18 cellular contexts compared by ENCODE assay signal in genomic region chr15:69980311-69981059, GRCh38.
DNase-seq lines count a peak whose midpoint lies in the region; ATAC-seq and TF ChIP-seq lines count a peak whose summit lies in the region.
"Had no signal": no experiment of that assay in that cellular context is flagged by ENCODE, and none has a peak within 500 bp of the region (broad histone marks: within the 10 kb centered on the region; RNA-seq: fewer than 3 reads in every experiment).

No MANE protein-coding gene starts in this region.

- H3K4me1 ChIP-seq in BLaER1 treated with 17β-estradiol and CSF1 and Interleukin-3, amounts not matched to agents 10 nM and 100 nM = peaks cover 12 to 42% (median 31%) of the 10 kb centered on the region in 10 experiments
- H3K4me1 ChIP-seq in Peyer's patch (peaks cover 0 to 9% (median 0%) of the 10 kb centered on the region in 4 donors), right cardiac atrium (ENCODE audit: control insufficient read depth, insufficient read depth, low read length) (no peaks in the 10 kb centered on the region)
- H3K4me1 ChIP-seq in CD4-positive, alpha-beta memory T cell (ENCODE audit: insufficient read depth, low read length) = no peaks in the 10 kb centered on the region
- H3K4me1 ChIP-seq: uterus had no signal

- no peaks in the 10 kb centered on the region for H3K9me3 ChIP-seq in BLaER1 treated with 17β-estradiol and CSF1 and Interleukin-3, amounts not matched to agents 10 nM and 100 nM (replicated peaks in 1 of 11)
- H3K9me3 ChIP-seq in Peyer's patch (no peaks in the 10 kb centered on the region), right cardiac atrium (ENCODE audit: control insufficient read depth, low read length) (no peaks in the 10 kb centered on the region)
- no peaks in the 10 kb centered on the region for H3K9me3 ChIP-seq in CD4-positive, alpha-beta memory T cell (ENCODE audit: control insufficient read depth in 1 of 2, low read length in 2 of 2)
- H3K9me3 ChIP-seq: neutrophil, uterus had no signal

- H3K4me3 Mint-ChIP-seq in CD4-positive, alpha-beta memory T cell = no peak overlapping the region

- H3K27ac Mint-ChIP-seq in CD4-positive, alpha-beta memory T cell = no peak overlapping the region

- CTCF ChIA-PET in CD4-positive, alpha-beta memory T cell (lab: Charles Lee; ENCODE audit: partially characterized antibody) = no interaction called here

- intact Hi-C loops in CD4-positive, alpha-beta memory T cell (cut with micrococcal nuclease) = no loop called here
- intact Hi-C loops in right cardiac atrium (cut with DNase I) = no loop called here

- H3K36me3 Mint-ChIP-seq in CD4-positive, alpha-beta memory T cell = no peaks in the 10 kb centered on the region

- H3K36me3 ChIP-seq in BLaER1 treated with 17β-estradiol and CSF1 and Interleukin-3, amounts not matched to agents 10 nM and 100 nM = no peaks in the 10 kb centered on the region
- H3K36me3 ChIP-seq in Peyer's patch = no peaks in the 10 kb centered on the region
- H3K36me3 ChIP-seq in CD4-positive, alpha-beta memory T cell (ENCODE audit: insufficient read depth, low read length) = no peaks in the 10 kb centered on the region
- H3K36me3 ChIP-seq: neutrophil, uterus had no signal

- no peak overlapping the region for H3K4me3 ChIP-seq in BLaER1 treated with 17β-estradiol and CSF1 and Interleukin-3, amounts not matched to agents 10 nM and 100 nM
- no peak overlapping the region for H3K4me3 ChIP-seq in Peyer's patch
- no peak overlapping the region for H3K4me3 ChIP-seq in CD4-positive, alpha-beta memory T cell (ENCODE audit: low read length in 2 of 2)
- H3K4me3 ChIP-seq in right cardiac atrium (ENCODE audit: low read length) = no peak overlapping the region
- H3K4me3 ChIP-seq: uterus had no signal

- no peak overlapping the region for H3K9ac ChIP-seq in BLaER1 treated with 17β-estradiol and CSF1 and Interleukin-3, amounts not matched to agents 10 nM and 100 nM

- H4K20me1 ChIP-seq in BLaER1 treated with 17β-estradiol and CSF1 and Interleukin-3, amounts not matched to agents 10 nM and 100 nM = peaks cover 0 to 24% (median 5%) of the 10 kb centered on the region in 11 experiments; a peak in 6 of 22 replicates

- ATAC-seq in GM18517 (IDR thresholded peaks at IDR 0.05; ENCODE audit: unreplicated experiment) (peak; percentile 12), HG03045 (IDR thresholded peaks at IDR 0.05; ENCODE audit: unreplicated experiment) (peak; percentile 15), right cardiac atrium (no peak)

- peak in 2 of 3 donors; percentile 22 to 45 for DNase-seq in Peyer's patch
- DNase-seq in CD4-positive, alpha-beta memory T cell = no peak
- no peak for DNase-seq in NCI-H446 (lab: John Stamatoyannopoulos, UW)
- DNase-seq in activated effector memory CD4-positive, alpha-beta T cell treated with anti-CD3 and anti-CD28 coated beads, Interleukin-2, amount 50 U/mL, for 16 hours = no peak
- no peak for DNase-seq in right cardiac atrium
- DNase-seq: activated CD4-positive, alpha-beta T cell treated with anti-CD3 and anti-CD28 coated beads for 4 hours; activated T-cell treated with anti-CD3 and anti-CD28 coated beads, Interleukin-2, amount 50 U/mL, for 1 hour; central memory CD4-positive, alpha-beta T cell; GDM1; mesenchymal stem cell; NCI-H1694; Right ventricle myocardium superior; stimulated activated naive CD4-positive, alpha-beta T cell treated with Interleukin-2 at 50 U/mL for 16 hours; uterus had no signal

- WGBS in right cardiac atrium = 71% methylated on average over 7 of the region's 7 CpGs

- peaks cover 0 to 4% (median 0%) of the 10 kb centered on the region in 11 experiments; a peak in 1 of 22 replicates for H3K27me3 ChIP-seq in BLaER1 treated with 17β-estradiol and CSF1 and Interleukin-3, amounts not matched to agents 10 nM and 100 nM
- no peaks in the 10 kb centered on the region for H3K27me3 ChIP-seq in Peyer's patch
- no peaks in the 10 kb centered on the region for H3K27me3 ChIP-seq in CD4-positive, alpha-beta memory T cell (ENCODE audit: insufficient read depth, low read length)
- H3K27me3 ChIP-seq in right cardiac atrium (ENCODE audit: control insufficient read depth, insufficient read depth) = no peaks in the 10 kb centered on the region
- H3K27me3 ChIP-seq: uterus had no signal

- H3K27ac ChIP-seq in BLaER1 treated with 17β-estradiol and CSF1 and Interleukin-3, amounts not matched to agents 10 nM and 100 nM = peak overlapping the region in 1 of 11 experiments; percentile 15; a peak in 2 of 22 replicates
- peak overlapping the region in 1 of 4 donors; percentile 74 for H3K27ac ChIP-seq in Peyer's patch
- no peak overlapping the region for H3K27ac ChIP-seq in CD4-positive, alpha-beta memory T cell (ENCODE audit: low read depth, low read length)
- no peak overlapping the region for H3K27ac ChIP-seq in right cardiac atrium (ENCODE audit: low read length)
- H3K27ac ChIP-seq: neutrophil, uterus had no signal

- H3K4me1 Mint-ChIP-seq in CD4-positive, alpha-beta memory T cell = no peaks in the 10 kb centered on the region

- POLR2A ChIA-PET in CD4-positive, alpha-beta memory T cell (lab: Charles Lee; ENCODE audit: partially characterized antibody) = no interaction called here

- peaks cover 15 to 16% of the 10 kb centered on the region in 2 donors for H3K27me3 Mint-ChIP-seq in CD4-positive, alpha-beta memory T cell

- peak overlapping the region in 10 of 11 experiments; percentile 28 to 92 (median 80); a peak in 18 of 22 replicates for H3K4me2 ChIP-seq in BLaER1 treated with 17β-estradiol and CSF1 and Interleukin-3, amounts not matched to agents 10 nM and 100 nM

- H3K9me3 Mint-ChIP-seq in CD4-positive, alpha-beta memory T cell = peaks cover 0 to 4% (median 1%) of the 10 kb centered on the region in 8 donors

- no peak for TF ChIP-seq POLR2A in Peyer's patch (IDR thresholded peaks at IDR 0.05)

- TF ChIP-seq CTCF in Peyer's patch (IDR thresholded peaks at IDR 0.05) = no peak

Comparison
In these comparisons a context has a peak if more than half of its experiments do, and no peak if none do; other contexts are left out.
1. ATAC-seq: peak in GM18517 (single experiment) and HG03045 (single experiment); none in right cardiac atrium (0 of 2).
2. DNase-seq: peak in Peyer's patch (2 of 3); none in CD4-positive, alpha-beta memory T cell (0 of 5), NCI-H446 (0 of 2), activated effector memory CD4-positive, alpha-beta T cell treated with anti-CD3 and anti-CD28 coated beads, Interleukin-2, amount 50 U/mL, for 16 hours (single experiment) and right cardiac atrium (0 of 3).